Comparison of ENCODE assay signal across 7 cellular contexts in genomic region chr2:38603402-38604265, GRCh38. TPM values are rescaled to one million over a fixed set of nuclear protein-coding genes. Genes with fewer than 3 reads are reported as not detected.
DNase-seq lines count a peak whose midpoint lies in the region; ATAC-seq, FAIRE-seq and TF ChIP-seq lines count a peak whose summit lies in the region.

No MANE protein-coding gene starts in this region.

- peaks cover 19% of the 10 kb centered on the region for H3K36me3 Mint-ChIP-seq in activated CD4-positive, alpha-beta T cell treated with anti-CD3 and anti-CD28 coated beads for 36 hours (ENCODE audit: low read depth)

- DNase-seq in GM18507 (ENCODE audit: extremely low spot score, insufficient read length, low read depth): no peak
- peak; percentile 49 for DNase-seq in NCI-H510A (lab: John Stamatoyannopoulos, UW)
- peak; percentile 92 for DNase-seq in activated CD4-positive, alpha-beta T cell treated with anti-CD3 and anti-CD28 coated beads for 36 hours
- DNase-seq in colonic mucosa: peak; percentile 87
- peak; percentile 94 for DNase-seq in left kidney (ENCODE audit: low read depth, low spot score)
- peak; percentile 86 to 87 for DNase-seq in stimulated activated CD4-positive, alpha-beta T cell treated with anti-CD3 and anti-CD28 coated beads, Interleukin-2, amount 100 ng/mL, for 24 hours

- H3K27ac ChIP-seq in colonic mucosa: peak overlapping the region; percentile 99

- ATAC-seq in HG03342 (IDR thresholded peaks at IDR 0.05; ENCODE audit: unreplicated experiment): peak; percentile 40
- ATAC-seq in activated CD4-positive, alpha-beta T cell treated with anti-CD3 and anti-CD28 coated beads for 36 hours: peak; percentile 74

- H3K4me3 Mint-ChIP-seq in activated CD4-positive, alpha-beta T cell treated with anti-CD3 and anti-CD28 coated beads for 36 hours: peak overlapping the region; percentile 76

- TF ChIP-seq CTCF in colonic mucosa (IDR thresholded peaks at IDR 0.05): peak; percentile 88

- no peaks in the 10 kb centered on the region for H3K36me3 ChIP-seq in colonic mucosa

- H3K9ac ChIP-seq in colonic mucosa (ENCODE audit: low read depth in 2 of 2, low read length in 2 of 2): peak overlapping the region; percentile 87 to 99

- H3K4me1 ChIP-seq in colonic mucosa: peaks cover 12% of the 10 kb centered on the region

- no peaks in the 10 kb centered on the region for H3K27me3 ChIP-seq in colonic mucosa

- H3K9me3 Mint-ChIP-seq in activated CD4-positive, alpha-beta T cell treated with anti-CD3 and anti-CD28 coated beads for 36 hours (ENCODE audit: low read depth): no peaks in the 10 kb centered on the region

- H3K27me3 Mint-ChIP-seq in activated CD4-positive, alpha-beta T cell treated with anti-CD3 and anti-CD28 coated beads for 36 hours: no peaks in the 10 kb centered on the region

- H3K4me3 ChIP-seq in colonic mucosa: peak overlapping the region; percentile 83

- peak overlapping the region; percentile 94 for H3K27ac Mint-ChIP-seq in activated CD4-positive, alpha-beta T cell treated with anti-CD3 and anti-CD28 coated beads for 36 hours

- CTCF ChIA-PET in activated CD4-positive, alpha-beta T cell treated with anti-CD3 and anti-CD28 coated beads for 36 hours (lab: Charles Lee): interaction anchor here (0.6 to 18.0 kb wide), 40 partner anchors 9 to 599 kb away, joined by 3 to 215 read pairs (median 5); partner anchors contain the start of gene GALM

- peak; percentile 87 for FAIRE-seq in GM18507 (lab: Jason Lieb, UNC)

- H3K4me1 Mint-ChIP-seq in activated CD4-positive, alpha-beta T cell treated with anti-CD3 and anti-CD28 coated beads for 36 hours: peaks cover 42% of the 10 kb centered on the region

- intact Hi-C loops in activated CD4-positive, alpha-beta T cell treated with anti-CD3 and anti-CD28 coated beads for 36 hours (cut with DNase I, micrococcal nuclease): loop anchor here (1.0 to 5.0 kb wide), 14 partner anchors 50 to 519 kb away; partner anchors contain the start of genes ATL2 (in 2 of the 2), SRSF7 (in 2 of the 2), GEMIN6 (in 1 of the 2) and SOS1 (in 1 of the 2)
- intact Hi-C loops in colonic mucosa (cut with DNase I): loop anchor here (5.0 kb wide), 1 partner anchor 129 kb away; no protein-coding TSS in a partner anchor

- POLR2A ChIA-PET in activated CD4-positive, alpha-beta T cell treated with anti-CD3 and anti-CD28 coated beads for 36 hours (lab: Charles Lee): interaction anchor here (0.6 to 3.0 kb wide), 7 partner anchors 9 to 147 kb away, joined by 3 to 19 read pairs (median 4); partner anchors contain the start of genes GALM and SRSF7

- no peaks in the 10 kb centered on the region for H3K9me3 ChIP-seq in colonic mucosa

RNA-seq across cellular contexts. Expression of gene HNRNPLL, which starts 0.9 kb away (rescaled TPM):
- 10 to 100 TPM; 53.5 to 59.8 TPM for total RNA-seq in activated CD4-positive, alpha-beta T cell treated with anti-CD3 and anti-CD28 coated beads for 36 hours
- 10 to 100 TPM; 41.6 to 58.7 TPM for total RNA-seq in colonic mucosa
